In genomic region chr6:161079566-161080262, GRCh38 we compare ENCODE assay signal across 8 cellular contexts.
A peak's percentile ranks its signal among the peaks of the same experiment; 100 is the strongest.
DNase-seq lines count a peak whose midpoint lies in the region; ATAC-seq and TF ChIP-seq lines count a peak whose summit lies in the region.

No MANE protein-coding gene starts in this region.

- H3K14ac ChIP-seq in IMR-90 (replicated peaks; ENCODE audit: low read depth, low read length), result no peak overlapping the region

- H3K36me3 ChIP-seq in IMR-90 (ENCODE audit: control insufficient read depth, insufficient read depth, low read length), result peaks cover 25% of the 10 kb centered on the region
- peaks cover 18% of the 10 kb centered on the region for H3K36me3 ChIP-seq in BE2C

- peaks cover 0 to 2% (median 0%) of the 10 kb centered on the region in 3 donors for H3K27me3 Mint-ChIP-seq in immature natural killer cell (ENCODE audit: low read depth in 3 of 3)

- ATAC-seq in IMR-90 (ENCODE audit: low read depth), result peak; percentile 75
- ATAC-seq in HG03159 (IDR thresholded peaks at IDR 0.05; ENCODE audit: unreplicated experiment), result no peak

- H3K4me2 ChIP-seq in IMR-90 (ENCODE audit: low read depth, low read length), result peak overlapping the region; percentile 1; the same call in 1 of the 2 replicates

- POLR2A ChIA-PET in IMR-90 (lab: Charles Lee; ENCODE audit: unreplicated experiment), result no interaction called here

- no peak overlapping the region for H3K23ac ChIP-seq in IMR-90 (ENCODE audit: low read depth, low read length)

- H2BK20ac ChIP-seq in IMR-90 (ENCODE audit: low read depth, low read length), result no peak overlapping the region

- H3K79me1 ChIP-seq in IMR-90 (ENCODE audit: low read depth in 1 of 2, low read length in 2 of 2), result peaks cover 4 to 5% of the 10 kb centered on the region in 2 experiments; a peak in 2 of 4 replicates

- no peak overlapping the region for H4K91ac ChIP-seq in IMR-90 (ENCODE audit: insufficient read depth, low read depth, low read length)

- H3K56ac ChIP-seq in IMR-90 (ENCODE audit: extremely low read depth, insufficient read depth, low read length), result no peak overlapping the region

- no TSS peak for BruUV-seq in IMR-90 (replicated peaks; lab: Mats Ljungman, UMichigan)

- no peak overlapping the region for H2BK15ac ChIP-seq in IMR-90 (ENCODE audit: low read depth, low read length)

- peaks cover 0 to 5% (median 4%) of the 10 kb centered on the region in 3 donors for H3K36me3 Mint-ChIP-seq in immature natural killer cell

- H4K8ac ChIP-seq in IMR-90 (ENCODE audit: low read depth in 2 of 2, low read length in 2 of 2), result no peak overlapping the region

- H2AFZ ChIP-seq in IMR-90 (replicated peaks; ENCODE audit: low read length, poor library complexity), result no peak overlapping the region

- H2AK9ac ChIP-seq in IMR-90 (replicated peaks; ENCODE audit: low read depth, low read length, poor library complexity), result no peak overlapping the region

- no peak overlapping the region for H2BK5ac ChIP-seq in IMR-90 (ENCODE audit: low read depth, low read length, poor library complexity, severe bottlenecking)

- H3K4me1 ChIP-seq in IMR-90 (ENCODE audit: control insufficient read depth, insufficient read depth, low read length), result peaks cover 2% of the 10 kb centered on the region
- no peaks in the 10 kb centered on the region for H3K4me1 ChIP-seq in BE2C

- no CpG with 5 or more reads among the region's 12 CpGs for WGBS in IMR-90 (ENCODE audit: extremely low coverage in 2 of 2, insufficient read length in 1 of 2), 2 experiments

- H2AK5ac ChIP-seq in IMR-90 (ENCODE audit: low read depth, low read length), result no peak overlapping the region

- H3K9ac ChIP-seq in IMR-90 (ENCODE audit: low read depth, low read length), result no peak overlapping the region

- H4K20me1 ChIP-seq in IMR-90 (ENCODE audit: insufficient read depth, low read length), result no peaks in the 10 kb centered on the region

- H3K18ac ChIP-seq in IMR-90 (ENCODE audit: low read depth, low read length), result no peak overlapping the region; the same call in 1 of the 2 replicates

- TF ChIP-seq CTCF in IMR-90 (conservative IDR thresholded peaks at IDR 0.05; ENCODE audit: low read depth, low read length) (no peak), fibroblast of pulmonary artery (IDR thresholded peaks at IDR 0.05; ENCODE audit: low read length, missing control alignments) (no peak), BE2C (IDR thresholded peaks at IDR 0.05; ENCODE audit: low read depth, low read length) (no peak)

- TF ChIP-seq POLR2A in IMR-90 (IDR thresholded peaks at IDR 0.05; ENCODE audit: low read depth, low read length), result no peak

- in situ Hi-C loops in IMR-90 (cut with MboI; ENCODE audit: low sequenced_read_pairs), result no loop called here

- no peaks in the 10 kb centered on the region; the same call in 1 of the 2 replicates for H3K9me1 ChIP-seq in IMR-90 (ENCODE audit: insufficient read depth, low read length)

- no peaks in the 10 kb centered on the region for H3K9me3 Mint-ChIP-seq in immature natural killer cell

- peaks cover 0 to 7% of the 10 kb centered on the region in 2 donors for H3K4me1 Mint-ChIP-seq in immature natural killer cell

- CTCF ChIA-PET in IMR-90 (lab: Yijun Ruan, JAX), result interaction anchor here (1.1 kb wide), 1 partner anchor 40 kb away, joined by 3 read pairs; no protein-coding TSS in a partner anchor

- H3K9me3 ChIP-seq in IMR-90 (ENCODE audit: control insufficient read depth, insufficient read depth, low read length) (no peaks in the 10 kb centered on the region), BE2C (no peaks in the 10 kb centered on the region)

- DNase-seq in IMR-90 (peak; percentile 88), fibroblast of pulmonary artery (ENCODE audit: low read depth) (peak; percentile 71), BE2C (no peak), NCI-H748 treated with DMSO at 0.1 percent for 48 hours (lab: John Stamatoyannopoulos, UW) (no peak), immature natural killer cell (no peak)
- peak; percentile 48 for DNase-seq in activated CD8-positive, alpha-beta memory T cell treated with anti-CD3 and anti-CD28 coated beads, Interleukin-2, amount 50 U/mL, for 4 hours
- peak; percentile 4 for DNase-seq in stimulated activated CD8-positive, alpha-beta memory T cell treated with anti-CD3 and anti-CD28 coated beads, Interleukin-12 subunit alpha, Interleukin-12 subunit beta, amount 100 ng/mL, for 1 hour (ENCODE audit: low read depth)

- H3K4me3 ChIP-seq in IMR-90 (ENCODE audit: insufficient read depth, low read depth, low read length) (no peak overlapping the region), fibroblast of pulmonary artery (replicated peaks; ENCODE audit: low read depth, low read length) (no peak overlapping the region), BE2C (ENCODE audit: low read depth, low read length) (no peak overlapping the region)

- no peak overlapping the region for H4K5ac ChIP-seq in IMR-90 (ENCODE audit: low read depth, low read length)

- intact Hi-C loops in IMR-90 (cut with micrococcal nuclease), result no loop called here

- H3K27ac Mint-ChIP-seq in immature natural killer cell, result peak overlapping the region in 3 of 6 donors; percentile 9 to 33 (median 29)

- dilution Hi-C loops in IMR-90 (cut with HindIII; ENCODE audit: low sequenced_read_pairs, unreplicated experiment), result no loop called here

- no peaks in the 10 kb centered on the region for H3K27me3 ChIP-seq in IMR-90 (ENCODE audit: control insufficient read depth, insufficient read depth, low read length)
- no peaks in the 10 kb centered on the region for H3K27me3 ChIP-seq in BE2C

- TF ChIP-seq RAD21 in IMR-90 (IDR thresholded peaks at IDR 0.05; ENCODE audit: low read length), result no peak

- no peak overlapping the region for H3K27ac ChIP-seq in IMR-90 (ENCODE audit: insufficient read depth, low read length)

- H2BK120ac ChIP-seq in IMR-90 (ENCODE audit: low read depth, low read length), result no peak overlapping the region

- no peak overlapping the region for H3K4ac ChIP-seq in IMR-90 (ENCODE audit: low read depth, low read length)

- H3K4me3 Mint-ChIP-seq in immature natural killer cell, result no peak overlapping the region

TF ChIP-seq in IMR-90, 13 proteins besides CTCF, POLR2A, EP300 and RAD21:
- TF ChIP-seq, protein P1, sequence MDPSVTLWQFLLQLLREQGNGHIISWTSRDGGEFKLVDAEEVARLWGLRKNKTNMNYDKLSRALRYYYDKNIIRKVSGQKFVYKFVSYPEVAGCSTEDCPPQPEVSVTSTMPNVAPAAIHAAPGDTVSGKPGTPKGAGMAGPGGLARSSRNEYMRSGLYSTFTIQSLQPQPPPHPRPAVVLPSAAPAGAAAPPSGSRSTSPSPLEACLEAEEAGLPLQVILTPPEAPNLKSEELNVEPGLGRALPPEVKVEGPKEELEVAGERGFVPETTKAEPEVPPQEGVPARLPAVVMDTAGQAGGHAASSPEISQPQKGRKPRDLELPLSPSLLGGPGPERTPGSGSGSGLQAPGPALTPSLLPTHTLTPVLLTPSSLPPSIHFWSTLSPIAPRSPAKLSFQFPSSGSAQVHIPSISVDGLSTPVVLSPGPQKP (IDR thresholded peaks at IDR 0.05; ENCODE audit: borderline replicate concordance, low read depth, low read length), result no peak
- TF ChIP-seq SMC3 (IDR thresholded peaks at IDR 0.05; ENCODE audit: low read depth, low read length) (no peak), NFE2L2 (IDR thresholded peaks at IDR 0.05; ENCODE audit: low read depth, low read length) (0 out of 2 replicates have a peak, but pooled peaks have one; percentile 32), RCOR1 (IDR thresholded peaks at IDR 0.05; ENCODE audit: insufficient replicate concordance, low read length) (no peak), MAZ (IDR thresholded peaks at IDR 0.05; ENCODE audit: borderline replicate concordance, low read depth, low read length) (no peak), USF2 (IDR thresholded peaks at IDR 0.05; ENCODE audit: low read depth, low read length) (no peak), MAFK (IDR thresholded peaks at IDR 0.05; ENCODE audit: low read depth, low read length) (no peak), CEBPB (IDR thresholded peaks at IDR 0.05; ENCODE audit: low read depth, low read length) (peak; percentile 25; the same call in 1 of the 2 replicates), FOS (IDR thresholded peaks at IDR 0.05; ENCODE audit: low read depth, low read length) (peak; percentile 78), BHLHE40 (IDR thresholded peaks at IDR 0.05; ENCODE audit: low read depth, low read length) (0 out of 2 replicates have a peak, but pooled peaks have one; percentile 30)
TF ChIP-seq in IMR-90: peak in this region for 4.

Comparison
In these comparisons a context has a peak if more than half of its experiments do, and no peak if none do; other contexts are left out.
1. DNase-seq: peak in IMR-90 (single experiment), activated CD8-positive, alpha-beta memory T cell treated with anti-CD3 and anti-CD28 coated beads, Interleukin-2, amount 50 U/mL, for 4 hours (single experiment), fibroblast of pulmonary artery (single experiment) and stimulated activated CD8-positive, alpha-beta memory T cell treated with anti-CD3 and anti-CD28 coated beads, Interleukin-12 subunit alpha, Interleukin-12 subunit beta, amount 100 ng/mL, for 1 hour (single experiment); none in BE2C (single experiment), NCI-H748 treated with DMSO at 0.1 percent for 48 hours (single experiment) and immature natural killer cell (0 of 3).